Comparison of ENCODE assay signal across 24 cellular contexts in genomic region chr6:119440953-119441352, GRCh38.
DNase-seq lines count a peak whose midpoint lies in the region; ATAC-seq, FAIRE-seq and TF ChIP-seq lines count a peak whose summit lies in the region.
"Had no signal": no experiment of that assay in that cellular context is flagged by ENCODE, and none has a peak within 500 bp of the region (broad histone marks: within the 10 kb centered on the region; RNA-seq: fewer than 3 reads in every experiment).

No MANE protein-coding gene starts in this region.

- in situ Hi-C loops in HepG2 (cut with HindIII; ENCODE audit: extremely low pct_ligation_motif_present, low pct_unique_long_range_greater_than_20kb), result no loop called here

- no peak overlapping the region for H4K91ac ChIP-seq in neuronal stem cell (ENCODE audit: low read depth, low read length, poor library complexity)

- H3K4me1 ChIP-seq in HepG2 (ENCODE audit: insufficient read depth, low read length) (no peaks in the 10 kb centered on the region), right lobe of liver (no peaks in the 10 kb centered on the region), neuronal stem cell (ENCODE audit: control insufficient read depth in 2 of 2, insufficient read depth in 1 of 2, low read depth in 1 of 2, low read length in 2 of 2) (peaks cover 0 to 5% of the 10 kb centered on the region in 2 donors)
- peaks cover 32 to 69% (median 46%) of the 10 kb centered on the region in 10 experiments for H3K4me1 ChIP-seq in BLaER1 treated with 17β-estradiol and CSF1 and Interleukin-3, amounts not matched to agents 10 nM and 100 nM
- H3K4me1 ChIP-seq: A549, BE2C, Caco-2, HAP-1 had no signal

- no peak for FAIRE-seq in HepG2 (lab: Jason Lieb, UNC)
- FAIRE-seq: A549, G401.6, GM12892, H54 had no signal

- H3K9me3 ChIP-seq in HepG2 (ENCODE audit: low read length) (no peaks in the 10 kb centered on the region), right lobe of liver (no peaks in the 10 kb centered on the region), neuronal stem cell (replicated peaks in 1 of 2; ENCODE audit: control insufficient read depth in 2 of 2, insufficient read depth in 1 of 2, low read depth in 1 of 2, low read length in 2 of 2) (no peaks in the 10 kb centered on the region)
- H3K9me3 ChIP-seq in BLaER1 treated with 17β-estradiol and CSF1 and Interleukin-3, amounts not matched to agents 10 nM and 100 nM (replicated peaks in 1 of 11), result peaks cover 10 to 65% (median 42%) of the 10 kb centered on the region in 11 experiments
- H3K9me3 ChIP-seq: A549, BE2C, Caco-2, HAP-1 had no signal

- no peak overlapping the region for H2BK5ac ChIP-seq in neuronal stem cell (ENCODE audit: low read length)

- no peak overlapping the region for H3K9ac ChIP-seq in HepG2 (ENCODE audit: insufficient read depth, low read depth, low read length)
- H3K9ac ChIP-seq in BLaER1 treated with 17β-estradiol and CSF1 and Interleukin-3, amounts not matched to agents 10 nM and 100 nM, result no peak overlapping the region
- no peak overlapping the region for H3K9ac ChIP-seq in neuronal stem cell (ENCODE audit: low read depth, low read length, poor library complexity)

- TF ChIP-seq RAD21 in HepG2 (CRISPR knock-in tag; IDR thresholded peaks at IDR 0.05), result no peak

- no peaks in the 10 kb centered on the region for H3K36me3 ChIP-seq in HepG2 (replicated peaks in 1 of 2; ENCODE audit: control insufficient read depth in 1 of 2, insufficient read depth in 2 of 2, low read length in 2 of 2)
- no peaks in the 10 kb centered on the region for H3K36me3 ChIP-seq in right lobe of liver
- H3K36me3 ChIP-seq in BLaER1 treated with 17β-estradiol and CSF1 and Interleukin-3, amounts not matched to agents 10 nM and 100 nM, result peaks cover 0 to 6% (median 0%) of the 10 kb centered on the region in 11 experiments; a peak in 2 of 22 replicates
- H3K36me3 ChIP-seq in neuronal stem cell (replicated peaks in 1 of 2; ENCODE audit: control insufficient read depth in 2 of 2, insufficient read depth in 2 of 2, low read length in 2 of 2), result no peaks in the 10 kb centered on the region
- H3K36me3 ChIP-seq: BE2C, HAP-1 had no signal

- H3K27me3 ChIP-seq in HepG2 (ENCODE audit: control insufficient read depth in 1 of 2, insufficient read depth in 2 of 2, low read length in 2 of 2), result peaks cover 0 to 2% of the 10 kb centered on the region in 2 experiments; a peak in 2 of 5 replicates
- H3K27me3 ChIP-seq in right lobe of liver, result no peaks in the 10 kb centered on the region
- H3K27me3 ChIP-seq in BLaER1 treated with 17β-estradiol and CSF1 and Interleukin-3, amounts not matched to agents 10 nM and 100 nM, result no peaks in the 10 kb centered on the region
- no peaks in the 10 kb centered on the region for H3K27me3 ChIP-seq in neuronal stem cell (ENCODE audit: control insufficient read depth in 3 of 3, insufficient read depth in 3 of 3, low read depth in 1 of 3, low read length in 3 of 3)
- H3K27me3 ChIP-seq: BE2C had no signal

- TF ChIP-seq EP300 in HepG2 (IDR thresholded peaks at IDR 0.05; ENCODE audit: low read depth in 2 of 2, low read length in 2 of 2) (no peak), HepG2 (CRISPR knock-in tag; IDR thresholded peaks at IDR 0.05; ENCODE audit: borderline replicate concordance) (no peak)

- WGBS in HepG2 (ENCODE audit: low lambda C conversion rate), result 81% methylated on average over 19 of the region's 37 CpGs
- 87% methylated on average over 4 of the region's 37 CpGs for WGBS in right lobe of liver (ENCODE audit: insufficient coverage, low coverage, low lambda C conversion rate, missing lambda C conversion rate)
- no CpG with 5 or more reads among the region's 37 CpGs for WGBS in neuronal stem cell (ENCODE audit: extremely low coverage in 2 of 2, insufficient read length in 2 of 2, insufficient replicate concordance in 1 of 2), 2 donors

- H3K14ac ChIP-seq in neuronal stem cell (ENCODE audit: low read length), result peak overlapping the region; percentile 38

- intact Hi-C loops in HepG2 (cut with micrococcal nuclease; ENCODE audit: unreplicated experiment) (no loop called here), right lobe of liver (cut with DNase I) (no loop called here)

- no peaks in the 10 kb centered on the region for H4K20me1 ChIP-seq in HepG2 (ENCODE audit: insufficient read depth, low read length)
- no peaks in the 10 kb centered on the region for H4K20me1 ChIP-seq in BLaER1 treated with 17β-estradiol and CSF1 and Interleukin-3, amounts not matched to agents 10 nM and 100 nM

- TF ChIP-seq CTCF in HepG2 (CRISPR knock-in tag; IDR thresholded peaks at IDR 0.05), result no peak
- TF ChIP-seq CTCF in right lobe of liver (IDR thresholded peaks at IDR 0.05), result no peak

- ATAC-seq in HepG2, result no peak
- no peak for ATAC-seq in right lobe of liver
- ATAC-seq in GM21619 (IDR thresholded peaks at IDR 0.05; ENCODE audit: unreplicated experiment), result no peak
- ATAC-seq: A549; CD8-positive, alpha-beta T cell; GM23338 had no signal

- H3K23ac ChIP-seq in neuronal stem cell (ENCODE audit: low read depth, low read length, poor library complexity), result no peak overlapping the region

- no peak overlapping the region for H2BK120ac ChIP-seq in neuronal stem cell (ENCODE audit: low read depth, low read length)

- H2BK12ac ChIP-seq in neuronal stem cell (ENCODE audit: low read length), result no peak overlapping the region

- H4K8ac ChIP-seq in neuronal stem cell (ENCODE audit: low read depth, low read length), result no peak overlapping the region

- DNase-seq in HepG2 (ENCODE audit: low spot score), result no peak
- no peak for DNase-seq in right lobe of liver
- DNase-seq in neuronal stem cell (ENCODE audit: low spot score), result no peak
- no peak for DNase-seq in activated CD8-positive, alpha-beta memory T cell treated with anti-CD3 and anti-CD28 coated beads, Interleukin-2, amount 50 U/mL, for 4 hours
- no peak for DNase-seq in H4 (ENCODE audit: low spot score)
- DNase-seq: 8988T; ACHN; AML-193; BE2C; Caco-2; CD4-positive, CD25-positive, alpha-beta regulatory T cell; CD8-positive, alpha-beta T cell; DMS153; DND-41; HFFc6 had no signal

- H3K4ac ChIP-seq in neuronal stem cell (ENCODE audit: low read length), result no peak overlapping the region

- TF ChIP-seq POLR2A in HepG2 (IDR thresholded peaks at IDR 0.05; ENCODE audit: insufficient read depth in 1 of 2, low read depth in 2 of 2, low read length in 2 of 2) (no peak), right lobe of liver (IDR thresholded peaks at IDR 0.05) (no peak)

- H2AFZ ChIP-seq in HepG2 (ENCODE audit: low read length) (no peak overlapping the region), neuronal stem cell (ENCODE audit: low read length) (no peak overlapping the region)
- H2AFZ ChIP-seq: GM23338 had no signal

- no peaks in the 10 kb centered on the region for H3K79me1 ChIP-seq in neuronal stem cell (ENCODE audit: low read depth, low read length)

- H3K79me2 ChIP-seq in HepG2 (ENCODE audit: insufficient read depth, low read length), result no peaks in the 10 kb centered on the region

- H3K4me3 ChIP-seq in HepG2 (replicated peaks in 1 of 3; ENCODE audit: insufficient read depth in 1 of 3, low read depth in 2 of 3, low read length in 3 of 3), result no peak overlapping the region
- no peak overlapping the region for H3K4me3 ChIP-seq in right lobe of liver
- H3K4me3 ChIP-seq in BLaER1 treated with 17β-estradiol and CSF1 and Interleukin-3, amounts not matched to agents 10 nM and 100 nM, result 0 out of 20 replicates have a peak overlapping the region, but pooled peaks of 2 of the 10 experiments have one; percentile 5 to 14
- H3K4me3 ChIP-seq in neuronal stem cell (ENCODE audit: low read length in 2 of 2), result no peak overlapping the region
- H3K4me3 ChIP-seq: A549, GM23338, HAP-1 had no signal

- H2AK5ac ChIP-seq in neuronal stem cell (ENCODE audit: low read depth, low read length), result no peak overlapping the region

- no peak overlapping the region for H3K18ac ChIP-seq in neuronal stem cell (ENCODE audit: low read length)

- POLR2A ChIA-PET in HepG2 (lab: Yijun Ruan, JAX), result no interaction called here

- no peak overlapping the region for H2BK15ac ChIP-seq in neuronal stem cell (ENCODE audit: low read length)

- H3K4me2 ChIP-seq in HepG2 (ENCODE audit: low read depth, low read length) (no peak overlapping the region), neuronal stem cell (ENCODE audit: insufficient read depth, low read length, poor library complexity, severe bottlenecking) (no peak overlapping the region)
- no peak overlapping the region for H3K4me2 ChIP-seq in BLaER1 treated with 17β-estradiol and CSF1 and Interleukin-3, amounts not matched to agents 10 nM and 100 nM
- H3K4me2 ChIP-seq: A549, GM23338 had no signal

- BruUV-seq in HepG2 (replicated peaks; lab: Mats Ljungman, UMichigan), result no TSS peak

- CTCF ChIA-PET in HepG2 (lab: Yijun Ruan, JAX; ENCODE audit: low intra/inter-chr PET ratio, low total read pairs), result no interaction called here

- H3K27ac ChIP-seq in HepG2 (ENCODE audit: extremely low read length, insufficient read depth, low read length), result no peak overlapping the region
- no peak overlapping the region for H3K27ac ChIP-seq in right lobe of liver
- peak overlapping the region in 7 of 11 experiments; percentile 26 to 91 (median 81); a peak in 9 of 22 replicates for H3K27ac ChIP-seq in BLaER1 treated with 17β-estradiol and CSF1 and Interleukin-3, amounts not matched to agents 10 nM and 100 nM
- no peak overlapping the region for H3K27ac ChIP-seq in neuronal stem cell (replicated peaks; ENCODE audit: low read length)
- H3K27ac ChIP-seq: A549, C4-2B had no signal

Comparison
In these comparisons a context has a peak if more than half of its experiments do, and no peak if none do; other contexts are left out.
1. H3K27ac ChIP-seq: peak in BLaER1 treated with 17β-estradiol and CSF1 and Interleukin-3, amounts not matched to agents 10 nM and 100 nM (7 of 11); none in HepG2 (single experiment), right lobe of liver (0 of 3) and neuronal stem cell (single experiment).